ENCODE assay signal across 25 cellular contexts in genomic region chr6:158005626-158006180, GRCh38. TPM values are rescaled to one million over a fixed set of nuclear protein-coding genes. Genes with fewer than 3 reads are reported as not detected.
DNase-seq lines count a peak whose midpoint lies in the region; ATAC-seq and TF ChIP-seq lines count a peak whose summit lies in the region.
"Had no signal": no experiment of that assay in that cellular context is flagged by ENCODE, and none has a peak within 500 bp of the region (broad histone marks: within the 10 kb centered on the region; RNA-seq: fewer than 3 reads in every experiment).

No MANE protein-coding gene starts in this region.

- peaks cover 59% of the 10 kb centered on the region for H3K4me1 ChIP-seq in Caco-2
- H3K4me1 ChIP-seq in lower lobe of right lung, result peaks cover 48% of the 10 kb centered on the region
- peaks cover 16 to 72% (median 35%) of the 10 kb centered on the region in 6 donors for H3K4me1 ChIP-seq in spleen

- no peak overlapping the region for H3K4me3 ChIP-seq in Caco-2 (ENCODE audit: low read depth, low read length)
- H3K4me3 ChIP-seq in lower lobe of right lung, result no peak overlapping the region
- H3K4me3 ChIP-seq in spleen, result no peak overlapping the region
- H3K4me3 ChIP-seq: mucosa of descending colon, skin epidermis, upper lobe of left lung had no signal

- H3K27me3 ChIP-seq in Caco-2 (replicated peaks; ENCODE audit: control insufficient read depth, insufficient read depth, low read length), result no peaks in the 10 kb centered on the region
- no peaks in the 10 kb centered on the region for H3K27me3 ChIP-seq in lower lobe of right lung (ENCODE audit: low read depth)
- H3K27me3 ChIP-seq in spleen (replicated peaks in 1 of 7), result no peaks in the 10 kb centered on the region
- H3K27me3 ChIP-seq: neutrophil, upper lobe of left lung had no signal

- no peak for TF ChIP-seq CTCF in Caco-2 (IDR thresholded peaks at IDR 0.05; ENCODE audit: insufficient read depth in 1 of 2, low read depth in 1 of 2, low read length in 1 of 2, severe bottlenecking in 1 of 2, unreplicated experiment in 1 of 2)
- no peak for TF ChIP-seq CTCF in lower lobe of right lung (IDR thresholded peaks at IDR 0.05)
- TF ChIP-seq CTCF in spleen (IDR thresholded peaks at IDR 0.05 in 8 of 11, conservative IDR thresholded peaks at IDR 0.05 in 3 of 11), result no peak

- DNase-seq in Caco-2 (no peak), lower lobe of right lung (peak; percentile 14), spleen (peak; percentile 48)
- DNase-seq: activated CD8-positive, alpha-beta memory T cell treated with anti-CD3 and anti-CD28 coated beads for 24 hours; activated naive CD4-positive, alpha-beta T cell treated with anti-CD3 and anti-CD28 coated beads for 36 hours; activated T-cell treated with anti-CD3 and anti-CD28 coated beads, Interleukin-2, amount 50 U/mL, for 48 hours; amniotic stem cell; CD4-positive, CD25-positive, alpha-beta regulatory T cell; dermis blood vessel endothelial cell; GF-D8; mucosa of descending colon; NCI-H1930; NCI-H748 treated with DMSO at 0.1 percent for 48 hours; stimulated activated CD4-positive, alpha-beta T cell treated with anti-CD3 and anti-CD28 coated beads, Interleukin-2, amount 100 ng/mL, for 48 hours; stimulated activated naive CD4-positive, alpha-beta T cell treated with Interleukin-2 at 50 U/mL for 16 hours; upper lobe of left lung had no signal

- POLR2A ChIA-PET in Caco-2 (lab: Charles Lee), result no interaction called here

- H3K27ac ChIP-seq in angular gyrus (ENCODE audit: low read depth, low read length) (peak overlapping the region; percentile 17), lower lobe of right lung (no peak overlapping the region), spleen (peak overlapping the region in 2 of 8 donors; percentile 18 to 45)
- H3K27ac ChIP-seq: epithelial cell of prostate, neutrophil, upper lobe of left lung had no signal

- CTCF ChIA-PET in Caco-2 (lab: Charles Lee), result interaction anchor here (0.6 kb wide), 1 partner anchor 1043 kb away, joined by 3 read pairs; no protein-coding TSS in a partner anchor

- H3K27me3 Mint-ChIP-seq in Caco-2 (ENCODE audit: insufficient read depth, unreplicated experiment), result no peaks in the 10 kb centered on the region
- H3K27me3 Mint-ChIP-seq: CD4-positive, CD25-positive, alpha-beta regulatory T cell had no signal

- H3K36me3 ChIP-seq in Caco-2 (ENCODE audit: control insufficient read depth, insufficient read depth, low read length) (no peaks in the 10 kb centered on the region; the same call in none of the 2 replicates), lower lobe of right lung (no peaks in the 10 kb centered on the region), spleen (no peaks in the 10 kb centered on the region)
- H3K36me3 ChIP-seq: neutrophil, upper lobe of left lung had no signal

- H3K9me3 ChIP-seq in Caco-2, result no peaks in the 10 kb centered on the region
- no peaks in the 10 kb centered on the region for H3K9me3 ChIP-seq in lower lobe of right lung
- no peaks in the 10 kb centered on the region for H3K9me3 ChIP-seq in spleen
- H3K9me3 ChIP-seq: mucosa of descending colon, neutrophil, upper lobe of left lung had no signal

- no TSS peak for BruUV-seq in Caco-2 (replicated peaks; lab: Mats Ljungman, UMichigan)

- WGBS in spleen, 5 donors, result 89 to 93% (median 91%) methylated on average over 11 of the region's 11 CpGs

- ATAC-seq in lower lobe of right lung (no peak), GM19023 (IDR thresholded peaks at IDR 0.05; ENCODE audit: unreplicated experiment) (no peak), GM21737 (IDR thresholded peaks at IDR 0.05; ENCODE audit: unreplicated experiment) (no peak), GM21723 (IDR thresholded peaks at IDR 0.05; ENCODE audit: unreplicated experiment) (no peak)
- ATAC-seq: activated CD4-positive, CD25-positive, alpha-beta regulatory T cell treated with anti-CD3 and anti-CD28 coated beads, Interleukin-2, amount 50 U/mL, for 24 hours; left ventricle myocardium superior; mucosa of descending colon had no signal

- peaks cover 66% of the 10 kb centered on the region for H3K4me1 Mint-ChIP-seq in Caco-2 (ENCODE audit: low read depth, unreplicated experiment)

- peak overlapping the region; percentile 18 for H3K4me3 Mint-ChIP-seq in Caco-2 (ENCODE audit: unreplicated experiment)
- H3K4me3 Mint-ChIP-seq: activated naive CD4-positive, alpha-beta T cell treated with anti-CD3 and anti-CD28 coated beads for 36 hours had no signal

- peak overlapping the region; percentile 71 for H3K27ac Mint-ChIP-seq in Caco-2 (ENCODE audit: unreplicated experiment)
- H3K27ac Mint-ChIP-seq: activated naive CD4-positive, alpha-beta T cell treated with anti-CD3 and anti-CD28 coated beads for 36 hours had no signal

- H3K36me3 Mint-ChIP-seq in Caco-2 (ENCODE audit: insufficient read depth, unreplicated experiment), result peaks cover 36% of the 10 kb centered on the region

- no peak for TF ChIP-seq POLR2A in spleen (IDR thresholded peaks at IDR 0.05)

- peaks cover 10% of the 10 kb centered on the region for H3K9me3 Mint-ChIP-seq in Caco-2 (ENCODE audit: unreplicated experiment)
- H3K9me3 Mint-ChIP-seq: activated naive CD4-positive, alpha-beta T cell treated with anti-CD3 and anti-CD28 coated beads for 36 hours; CD4-positive, CD25-positive, alpha-beta regulatory T cell had no signal

- intact Hi-C loops in Caco-2 (cut with micrococcal nuclease; ENCODE audit: unreplicated experiment), result no loop called here
- intact Hi-C loops in lower lobe of right lung (cut with DNase I), result no loop called here
- intact Hi-C loops in spleen (cut with DNase I; ENCODE audit: low total_unique reads), result no loop called here

RNA-seq across cellular contexts. Expression of gene SYNJ2, which starts 24.0 kb away (rescaled TPM):
- total RNA-seq in Caco-2 (2022) (45.0 and 47.9 TPM in 2 replicates), lower lobe of right lung (4.5 TPM), spleen (10 to 100 TPM in 5 of 7 donors, 1 to 10 TPM in 2; 6.7 to 34.0 (median 11.9) TPM)
- polyA plus RNA-seq in spleen, result 1 to 10 TPM; 2.4 to 2.8 (median 2.6) TPM

Comparison
In these comparisons a context has a peak if more than half of its experiments do, and no peak if none do; other contexts are left out.
1. DNase-seq: peak in lower lobe of right lung (single experiment) and spleen (single experiment); none in Caco-2 (0 of 2).